1 cellular context compared by ENCODE assay signal in the genomic region with DNA sequence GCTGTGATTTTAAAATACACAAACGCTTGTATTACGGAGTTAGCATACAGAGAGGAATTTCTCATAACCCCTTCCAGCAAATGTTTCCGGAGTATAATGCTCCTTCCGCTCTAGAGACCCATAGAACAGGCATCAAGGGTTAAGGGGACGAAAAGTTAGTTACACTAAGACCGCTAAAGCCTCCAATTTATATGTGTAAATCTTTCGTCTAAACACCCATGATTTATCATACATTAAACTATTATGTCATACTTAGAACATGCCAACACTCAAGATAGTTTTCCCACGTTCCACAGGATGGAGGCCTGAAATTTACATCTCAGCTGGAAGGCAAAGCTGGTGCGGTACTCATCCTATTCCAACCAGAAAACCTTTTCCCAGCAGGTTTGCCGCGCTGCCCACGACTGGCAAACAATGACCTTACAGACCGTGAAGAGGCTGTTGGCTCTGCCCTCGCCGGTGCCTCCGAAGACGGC.
TF ChIP-seq lines count a peak whose summit lies in the region.

No MANE protein-coding gene starts in this region.

TF ChIP-seq in HCT116, 20 proteins besides CTCF, POLR2A, EP300 and RAD21 (continued from another document):
- TF ChIP-seq SRF (IDR thresholded peaks at IDR 0.05; ENCODE audit: low read depth), result no peak
- no peak for TF ChIP-seq YY1 (IDR thresholded peaks at IDR 0.05; ENCODE audit: extremely low read depth, insufficient replicate concordance, low read depth, low read length)
- no peak for TF ChIP-seq EZH2phosphoT487 (IDR thresholded peaks at IDR 0.05; ENCODE audit: borderline replicate concordance)
- no peak for TF ChIP-seq POLR2AphosphoS5 (IDR thresholded peaks at IDR 0.05; ENCODE audit: low read depth, low read length)
- no peak for TF ChIP-seq CEBPB (IDR thresholded peaks at IDR 0.05; ENCODE audit: low read depth)
- no peak for TF ChIP-seq ZBTB33 (IDR thresholded peaks at IDR 0.05; ENCODE audit: extremely low read depth, insufficient replicate concordance, low read length)
- no peak for TF ChIP-seq ATF3 (IDR thresholded peaks at IDR 0.05)
- no peak for TF ChIP-seq CBX3 (IDR thresholded peaks at IDR 0.05; ENCODE audit: low read depth)
- TF ChIP-seq JUND (IDR thresholded peaks at IDR 0.05), result no peak
- no peak for TF ChIP-seq EGR1 (IDR thresholded peaks at IDR 0.05; ENCODE audit: low read depth)
- no peak for TF ChIP-seq TCF7L2 (IDR thresholded peaks at IDR 0.05; ENCODE audit: borderline replicate concordance, extremely low read depth, insufficient read depth, insufficient read length)
- TF ChIP-seq ELF1 (IDR thresholded peaks at IDR 0.05; ENCODE audit: borderline replicate concordance, low read depth), result no peak
